Comparison of ENCODE assay signal across 8 cellular contexts in the genomic region with DNA sequence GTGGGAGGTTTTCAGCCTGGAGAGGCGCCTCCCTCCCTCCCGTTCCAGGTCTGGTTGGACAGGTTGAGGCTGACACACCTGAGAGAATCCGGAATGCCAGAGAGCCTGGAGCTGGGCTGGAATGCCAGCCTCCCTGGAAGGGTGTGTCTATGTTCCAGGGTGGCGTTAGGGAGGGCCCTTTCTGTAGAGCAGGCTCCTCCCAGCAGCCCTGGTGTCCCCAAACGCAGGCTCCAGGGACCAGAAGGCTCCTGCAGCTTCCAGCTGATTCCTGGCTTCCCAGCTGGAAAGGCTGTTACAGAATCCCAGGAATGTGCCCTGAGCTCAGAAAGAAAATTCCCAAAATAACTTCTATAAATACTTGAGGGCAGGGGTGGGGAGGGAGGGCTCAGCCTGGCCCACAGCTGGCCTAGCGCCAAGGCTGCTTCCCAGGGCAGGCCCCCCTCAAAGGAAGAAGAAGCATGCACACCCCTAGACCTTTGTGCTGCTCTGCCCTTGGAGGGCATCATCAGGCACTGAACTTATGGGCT.
DNase-seq lines count a peak whose midpoint lies in the region; ATAC-seq and TF ChIP-seq lines count a peak whose summit lies in the region.

No MANE protein-coding gene starts in this region.

- peak overlapping the region; percentile 1 for H3K4me2 ChIP-seq in mammary epithelial cell (ENCODE audit: insufficient read depth, low read depth, low read length)

- peaks cover 50% of the 10 kb centered on the region for H3K4me1 ChIP-seq in mammary epithelial cell (ENCODE audit: insufficient read depth, low read length)
- H3K4me1 ChIP-seq in thyroid gland: peaks cover 40 to 77% of the 10 kb centered on the region in 2 donors

- intact Hi-C loops in mammary epithelial cell (cut with micrococcal nuclease): no loop called here
- intact Hi-C loops in thyroid gland (cut with DNase I): no loop called here

- CTCF ChIA-PET in mammary epithelial cell (lab: Charles Lee; ENCODE audit: low non-redundant PET): no interaction called here

- no peak overlapping the region for H2AFZ ChIP-seq in mammary epithelial cell (ENCODE audit: low read depth, low read length)

- TF ChIP-seq CTCF in mammary epithelial cell (conservative IDR thresholded peaks at IDR 0.05 in 1 of 2, IDR thresholded peaks at IDR 0.05 in 1 of 2; ENCODE audit: extremely low read depth in 1 of 2, insufficient read depth in 1 of 2, low read depth in 1 of 2, low read length in 2 of 2): no peak
- no peak for TF ChIP-seq CTCF in thyroid gland (IDR thresholded peaks at IDR 0.05)

- ATAC-seq in HG03571 (IDR thresholded peaks at IDR 0.05; ENCODE audit: unreplicated experiment): no peak

- in situ Hi-C loops in mammary epithelial cell (cut with MboI; ENCODE audit: low sequenced_read_pairs in 2 of 2): no loop called here

- H3K9me3 ChIP-seq in mammary epithelial cell (replicated peaks; ENCODE audit: insufficient read depth, low read length): no peaks in the 10 kb centered on the region
- no peaks in the 10 kb centered on the region for H3K9me3 ChIP-seq in thyroid gland

- DNase-seq in HT-29 (ENCODE audit: low spot score): peak; percentile 98
- DNase-seq in mammary epithelial cell: peak; percentile 81
- DNase-seq in thyroid gland: peak; percentile 96 to 97
- DNase-seq in activated naive CD4-positive, alpha-beta T cell (lab: John Stamatoyannopoulos, UW): no peak
- DNase-seq in activated CD4-positive, alpha-beta T cell treated with anti-CD3 and anti-CD28 coated beads, Interleukin-2, amount 50 U/mL, for 4 hours: no peak
- no peak for DNase-seq in activated CD4-positive, CD25-positive, alpha-beta regulatory T cell treated with anti-CD3 and anti-CD28 coated beads, Interleukin-2, amount 50 U/mL, for 72 hours

- H3K9ac ChIP-seq in mammary epithelial cell (ENCODE audit: insufficient read depth, low read length): no peak overlapping the region

- H4K20me1 ChIP-seq in mammary epithelial cell (ENCODE audit: insufficient read depth, low read length): no peaks in the 10 kb centered on the region

- no peaks in the 10 kb centered on the region for H3K36me3 ChIP-seq in mammary epithelial cell (ENCODE audit: insufficient read depth, low read length)
- H3K36me3 ChIP-seq in thyroid gland: peaks cover 5 to 7% of the 10 kb centered on the region in 2 donors

- peak overlapping the region; percentile 58 for H3K27ac ChIP-seq in mammary epithelial cell (ENCODE audit: insufficient read depth, low read depth, low read length)
- H3K27ac ChIP-seq in layer of hippocampus (ENCODE audit: low read depth, low read length): peak overlapping the region; percentile 97
- H3K27ac ChIP-seq in thyroid gland: peak overlapping the region; percentile 78 to 96 (median 91)

- H3K4me3 ChIP-seq in mammary epithelial cell (replicated peaks in 1 of 3; ENCODE audit: insufficient read depth in 1 of 3, low read depth in 2 of 3, low read length in 3 of 3) (no peak overlapping the region), thyroid gland (replicated peaks in 1 of 3) (no peak overlapping the region)

- no TSS peak for BruUV-seq in mammary epithelial cell (replicated peaks; lab: Mats Ljungman, UMichigan)

- dilution Hi-C loops in mammary epithelial cell (cut with HindIII; ENCODE audit: low sequenced_read_pairs): no loop called here

- peak in 1 of 2 donors; percentile 47 for TF ChIP-seq POLR2A in thyroid gland (IDR thresholded peaks at IDR 0.05)

- H3K27me3 ChIP-seq in mammary epithelial cell (ENCODE audit: insufficient read depth, low read length) (no peaks in the 10 kb centered on the region), layer of hippocampus (ENCODE audit: control insufficient read depth, insufficient read depth, low read length) (no peaks in the 10 kb centered on the region), thyroid gland (no peaks in the 10 kb centered on the region)

- WGBS in mammary epithelial cell (ENCODE audit: low coverage, missing lambda C conversion rate): 0% methylated on average over 4 of the region's 6 CpGs
- whole genome bisulfite sequencing in thyroid gland, 2 donors: 17 to 25% methylated on average over 4 to 5 of the region's 6 CpGs

- no peaks in the 10 kb centered on the region for H3K79me2 ChIP-seq in mammary epithelial cell (ENCODE audit: insufficient read depth, low read length)

Comparison
In these comparisons a context has a peak if more than half of its experiments do, and no peak if none do; other contexts are left out.
1. DNase-seq: peak in HT-29 (single experiment), mammary epithelial cell (single experiment) and thyroid gland (2 of 2); none in activated naive CD4-positive, alpha-beta T cell (0 of 4), activated CD4-positive, alpha-beta T cell treated with anti-CD3 and anti-CD28 coated beads, Interleukin-2, amount 50 U/mL, for 4 hours (0 of 2) and activated CD4-positive, CD25-positive, alpha-beta regulatory T cell treated with anti-CD3 and anti-CD28 coated beads, Interleukin-2, amount 50 U/mL, for 72 hours (single experiment).
2. Peak in every context shown above with its lines, with median percentiles within 50 percentile points of each other: H3K27ac ChIP-seq.